In genomic region chr1:212665241-212666115, GRCh38 we compare ENCODE assay signal across 8 cellular contexts. TPM values are rescaled to one million over a fixed set of nuclear protein-coding genes. Genes with fewer than 3 reads are reported as not detected.
DNase-seq lines count a peak whose midpoint lies in the region; ATAC-seq, FAIRE-seq and TF ChIP-seq lines count a peak whose summit lies in the region.

No MANE protein-coding gene starts in this region.

- POLR2A ChIA-PET in H1 (lab: Charles Lee; ENCODE audit: partially characterized antibody): interaction anchor here (0.8 to 5.1 kb wide), 9 partner anchors 9 to 244 kb away, joined by 3 to 39 read pairs (median 3); partner anchors contain the start of genes ATF3, NSL1 and TATDN3

- H3K23ac ChIP-seq in H1 (ENCODE audit: insufficient read length): no peak overlapping the region

- H3K56ac ChIP-seq in H1 (replicated peaks; ENCODE audit: insufficient read length, low read depth, low read length): peak overlapping the region; percentile 70

- H3K9me3 Mint-ChIP-seq in mesothelial cell of epicardium: no peaks in the 10 kb centered on the region

- no peak overlapping the region; the same call in 1 of the 2 replicates for H2BK12ac ChIP-seq in H1 (ENCODE audit: low read depth, low read length)

- no peak overlapping the region for H4K5ac ChIP-seq in H1 (ENCODE audit: insufficient read length, low read depth, low read length)

- peak; percentile 90 to 94 for TF ChIP-seq RAD21 in H1 (IDR thresholded peaks at IDR 0.05 in 1 of 2, conservative IDR thresholded peaks at IDR 0.05 in 1 of 2; ENCODE audit: low read depth in 2 of 2, low read length in 2 of 2)

- TF ChIP-seq EP300 in H1 (IDR thresholded peaks at IDR 0.05; ENCODE audit: borderline replicate concordance in 1 of 2, low read depth in 2 of 2, low read length in 2 of 2): no peak

- H2BK15ac ChIP-seq in H1 (ENCODE audit: low read length): 0 out of 2 replicates have a peak overlapping the region, but pooled peaks have one; percentile 77

- 19% methylated on average over 25 of the region's 37 CpGs; no CpG with 5 or more reads in 1 of the 2 experiments for WGBS in H1 (ENCODE audit: extremely low coverage in 1 of 2, insufficient coverage in 1 of 2, insufficient read length in 1 of 2, insufficient replicate concordance in 2 of 2, low coverage in 1 of 2, low lambda C conversion rate in 2 of 2, missing lambda C conversion rate in 1 of 2), 2 experiments

- H3K27ac Mint-ChIP-seq in mesothelial cell of epicardium: no peak overlapping the region

- H3K4me1 ChIP-seq in H1 (replicated peaks in 1 of 4; ENCODE audit: control insufficient read depth in 3 of 4, insufficient read depth in 4 of 4, low read length in 3 of 4): no peaks in the 10 kb centered on the region; a peak in 1 of 7 replicates

- no peaks in the 10 kb centered on the region for H3K36me3 Mint-ChIP-seq in mesothelial cell of epicardium

- H3K79me1 ChIP-seq in H1 (ENCODE audit: low read depth, low read length): no peaks in the 10 kb centered on the region; the same call in 1 of the 2 replicates

- H2AK5ac ChIP-seq in H1 (ENCODE audit: low read depth, low read length): no peak overlapping the region

- CTCF ChIA-PET in H1 (lab: Charles Lee; ENCODE audit: partially characterized antibody): interaction anchor here (0.5 to 4.8 kb wide), 74 partner anchors 9 to 354 kb away, joined by 3 to 57 read pairs (median 5); partner anchors contain the start of genes BATF3, NSL1, SPATA45 and TATDN3

- peak; percentile 87 for DNase-seq in Ammon's horn (ENCODE audit: low spot score)
- DNase-seq in GM19238 (ENCODE audit: insufficient read length, low spot score): peak; percentile 71
- DNase-seq in NCI-H774 (lab: John Stamatoyannopoulos, UW): peak; percentile 68
- DNase-seq in activated CD8-positive, alpha-beta memory T cell treated with anti-CD3 and anti-CD28 coated beads for 4 hours (ENCODE audit: low read depth in 2 of 2): peak; percentile 50 to 52
- DNase-seq in H1 (ENCODE audit: low read depth in 1 of 2, low spot score in 2 of 2): peak in 1 of 2 experiments; percentile 95
- DNase-seq in mesothelial cell of epicardium (ENCODE audit: low spot score in 2 of 2, unreplicated experiment in 2 of 2): peak; percentile 71 to 89
- peak; percentile 64 for DNase-seq in stimulated activated CD8-positive, alpha-beta memory T cell treated with anti-CD3 and anti-CD28 coated beads, Interleukin-15, amount 100 ng/mL, for 24 hours (ENCODE audit: low read depth)

- no peak overlapping the region for H4K91ac ChIP-seq in H1 (replicated peaks; ENCODE audit: insufficient read length, low read length)

- no peaks in the 10 kb centered on the region for H3K9me3 ChIP-seq in H1 (ENCODE audit: insufficient read depth in 2 of 2, low read depth in 1 of 2, low read length in 1 of 2)

- TF ChIP-seq POLR2A in H1 (IDR thresholded peaks at IDR 0.05; ENCODE audit: control extremely low read depth in 1 of 2, low read depth in 2 of 2, low read length in 2 of 2): no peak

- H4K20me1 ChIP-seq in H1 (replicated peaks in 1 of 2; ENCODE audit: control insufficient read depth in 1 of 2, insufficient read depth in 2 of 2, low read length in 2 of 2): no peaks in the 10 kb centered on the region

- peak; percentile 90 for ATAC-seq in HG03442 (IDR thresholded peaks at IDR 0.05; ENCODE audit: unreplicated experiment)

- no peaks in the 10 kb centered on the region for H3K79me2 ChIP-seq in H1 (ENCODE audit: control insufficient read depth in 1 of 2, insufficient read depth in 2 of 2, low read length in 2 of 2)

- H3K18ac ChIP-seq in H1 (ENCODE audit: extremely low read depth, low read length): peak overlapping the region; percentile 95

- H3K36me3 ChIP-seq in H1 (ENCODE audit: control insufficient read depth in 2 of 4, insufficient read depth in 4 of 4, low read length in 3 of 4): no peaks in the 10 kb centered on the region

- no peak overlapping the region for H3K27ac ChIP-seq in H1 (ENCODE audit: low read depth, low read length)

- H2BK5ac ChIP-seq in H1 (ENCODE audit: low read depth, low read length): peak overlapping the region; percentile 47; the same call in 1 of the 2 replicates

- peak overlapping the region; percentile 37 to 78 for H3K4me2 ChIP-seq in H1 (ENCODE audit: insufficient read depth in 1 of 2, low read depth in 2 of 2, low read length in 2 of 2)

- peaks cover 16% of the 10 kb centered on the region for H3K27me3 Mint-ChIP-seq in mesothelial cell of epicardium (ENCODE audit: low read depth)

- peaks cover 0 to 9% (median 5%) of the 10 kb centered on the region in 4 experiments; a peak in 4 of 7 replicates for H3K27me3 ChIP-seq in H1 (replicated peaks in 1 of 4; ENCODE audit: control insufficient read depth in 3 of 4, extremely low read depth in 1 of 4, insufficient read depth in 3 of 4, low read length in 3 of 4)

- peak overlapping the region; percentile 72 for H3K4me3 Mint-ChIP-seq in mesothelial cell of epicardium

- peak overlapping the region in 2 of 4 experiments; percentile 38 to 44; a peak in 2 of 7 replicates for H3K9ac ChIP-seq in H1 (replicated peaks in 1 of 4; ENCODE audit: extremely low read depth in 1 of 4, low read depth in 3 of 4, low read length in 3 of 4)

- no peak overlapping the region for H2BK120ac ChIP-seq in H1 (replicated peaks; ENCODE audit: low read depth, low read length)

- H2AFZ ChIP-seq in H1 (ENCODE audit: low read length): peak overlapping the region; percentile 91

- peak overlapping the region; percentile 34 to 77 (median 62) for H3K4me3 ChIP-seq in H1 (ENCODE audit: extremely low read depth in 1 of 4, insufficient read depth in 2 of 4, low read depth in 3 of 4, low read length in 4 of 4)

- no peaks in the 10 kb centered on the region for H3K23me2 ChIP-seq in H1 (ENCODE audit: low read depth, low read length)

- no peak overlapping the region for H3K14ac ChIP-seq in H1 (ENCODE audit: insufficient read length)

- H3K4ac ChIP-seq in H1 (replicated peaks; ENCODE audit: insufficient read length, low read depth, low read length): no peak overlapping the region

- no peak overlapping the region for H2BK20ac ChIP-seq in H1 (ENCODE audit: low read length)

- peaks cover 23% of the 10 kb centered on the region for H3K4me1 Mint-ChIP-seq in mesothelial cell of epicardium

- TF ChIP-seq CTCF in H1 (IDR thresholded peaks at IDR 0.05; ENCODE audit: control extremely low read depth in 1 of 3, insufficient read depth in 1 of 3, low read depth in 1 of 3, low read length in 3 of 3): peak; percentile 95 to 96 (median 96)
- peak; percentile 77 for TF ChIP-seq CTCF in mesothelial cell of epicardium (IDR thresholded peaks at IDR 0.05; ENCODE audit: unreplicated experiment)

- peak overlapping the region; percentile 74; the same call in 1 of the 2 replicates for H4K8ac ChIP-seq in H1 (ENCODE audit: extremely low read depth, insufficient read depth, low read length)

- FAIRE-seq in H1 (lab: Jason Lieb, UNC): no peak

TF ChIP-seq in H1, 55 proteins besides CTCF, POLR2A, EP300 and RAD21 (continues in another document):
- peak; percentile 33 for TF ChIP-seq ASH2L (IDR thresholded peaks at IDR 0.05; ENCODE audit: low read length)
- TF ChIP-seq YY1 (IDR thresholded peaks at IDR 0.05; ENCODE audit: low read depth, low read length): no peak; the same call in 1 of the 2 replicates
- no peak for TF ChIP-seq CEBPB (IDR thresholded peaks at IDR 0.05; ENCODE audit: low read depth, low read length)
- TF ChIP-seq EZH2 (IDR thresholded peaks at IDR 0.05; ENCODE audit: low read depth, low read length, severe bottlenecking): peak; percentile 36
- TF ChIP-seq SP1 (IDR thresholded peaks at IDR 0.05; ENCODE audit: low read depth, low read length): no peak
- TF ChIP-seq MAX (IDR thresholded peaks at IDR 0.05): peak; percentile 55; the same call in 1 of the 2 replicates
- no peak for TF ChIP-seq RXRA (IDR thresholded peaks at IDR 0.05; ENCODE audit: insufficient read depth, low read depth, low read length)
- no peak for TF ChIP-seq CTBP2 (IDR thresholded peaks at IDR 0.05; ENCODE audit: borderline replicate concordance, insufficient read depth, insufficient read length, low read length)

RNA-seq across cellular contexts. Expression of gene BATF3, which starts 34.2 kb away (rescaled TPM):
- 6.3 and 7.3 TPM in 2 replicates for total RNA-seq in H1 (2021; fragmentation: NEBNext Ultra II Directional; extraction: Animal tissue kit (Norgen Biotek cat#: 25700))
- 6.3 and 6.6 TPM in 2 replicates for polyA plus RNA-seq in H1 (2011; rRNA removed)
- polyA plus RNA-seq in H1 (2011; cell fraction: cytosol; rRNA removed): 3.3 TPM
- 2.7 TPM for polyA plus RNA-seq in H1 (2011; cell fraction: nucleus; rRNA removed)
- 0.98 to 5.7 TPM (median 3.4 TPM) in 4 replicates for polyA plus RNA-seq in H1 (2012, experiment 1 of 2)
- 5.9 TPM for polyA plus RNA-seq in H1 (2012, experiment 2 of 2)
- polyA plus RNA-seq in H1 (2013, experiment 1 of 2): 6.0 TPM
- 6.4 TPM for polyA plus RNA-seq in H1 (2013, experiment 2 of 2)
- 0.56 and 0.98 TPM in 2 replicates for polyA minus RNA-seq in H1 (2011; rRNA and poly(A)+ RNA removed)
- not detected for polyA minus RNA-seq in H1 (2011; cell fraction: cytosol; rRNA and poly(A)+ RNA removed)
- polyA minus RNA-seq in H1 (2011; cell fraction: nucleus; rRNA and poly(A)+ RNA removed): 2.1 TPM
- 0.84 to 1.0 TPM (median 1.0 TPM) in 3 replicates for total RNA-seq in mesothelial cell of epicardium

RNA-seq across cellular contexts. Expression of gene ATF3, which starts 56.9 kb away (rescaled TPM):
- 21.5 and 27.7 TPM in 2 replicates for total RNA-seq in H1 (2021; fragmentation: NEBNext Ultra II Directional; extraction: Animal tissue kit (Norgen Biotek cat#: 25700))
- polyA plus RNA-seq in H1 (2011; rRNA removed): 12.2 and 13.5 TPM in 2 replicates
- polyA plus RNA-seq in H1 (2011; cell fraction: cytosol; rRNA removed): 17.1 TPM
- polyA plus RNA-seq in H1 (2011; cell fraction: nucleus; rRNA removed): 18.7 TPM
- 18.2 to 33.8 TPM (median 21.4 TPM) in 4 replicates for polyA plus RNA-seq in H1 (2012, experiment 1 of 2)
- 16.1 TPM for polyA plus RNA-seq in H1 (2012, experiment 2 of 2)
- polyA plus RNA-seq in H1 (2013, experiment 1 of 2): 9.1 TPM
- polyA plus RNA-seq in H1 (2013, experiment 2 of 2): 9.4 TPM
- 13.6 and 21.4 TPM in 2 replicates for polyA minus RNA-seq in H1 (2011; rRNA and poly(A)+ RNA removed)
- 15.9 TPM for polyA minus RNA-seq in H1 (2011; cell fraction: cytosol; rRNA and poly(A)+ RNA removed)
- polyA minus RNA-seq in H1 (2011; cell fraction: nucleus; rRNA and poly(A)+ RNA removed): 37.1 TPM
- 134 to 147 TPM (median 146 TPM) in 3 replicates for total RNA-seq in mesothelial cell of epicardium
